Comparison of ENCODE assay signal across 8 cellular contexts in the genomic region with DNA sequence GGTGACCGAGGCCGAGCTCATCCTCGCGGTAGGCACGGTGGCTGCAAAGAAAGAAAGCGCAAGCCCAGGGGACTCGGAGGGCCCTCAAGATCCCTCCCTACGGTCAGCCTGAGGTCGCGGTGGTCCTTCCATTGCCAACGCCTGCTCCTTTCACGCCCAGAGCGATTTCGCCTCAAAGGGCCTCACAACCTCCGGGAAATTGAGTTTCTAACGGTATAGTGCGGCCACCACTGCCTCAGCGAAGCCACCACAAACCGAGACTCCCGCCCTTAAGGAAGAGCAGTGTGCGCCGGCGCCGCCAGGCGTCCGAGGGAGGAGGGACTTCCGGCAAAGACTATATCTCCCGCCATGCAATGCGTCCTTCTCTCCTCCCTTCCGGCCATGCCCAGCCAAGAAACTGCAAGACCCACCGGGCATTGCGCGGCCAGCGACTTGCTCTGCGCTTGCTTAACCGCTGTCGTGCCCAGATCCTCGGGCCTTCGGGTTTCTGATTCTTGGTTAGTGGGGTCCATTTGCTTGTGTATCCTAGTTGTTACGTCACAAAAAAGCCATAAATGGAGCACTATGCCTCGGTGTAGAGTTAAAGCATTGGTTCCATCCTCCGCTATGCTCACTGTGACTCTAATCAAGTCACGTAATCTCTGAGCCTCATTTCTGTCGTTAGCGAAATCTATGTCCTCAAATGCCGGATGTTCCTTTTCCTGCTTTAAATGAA. TPM values are rescaled to one million over a fixed set of nuclear protein-coding genes. Genes with fewer than 3 reads are reported as not detected.
DNase-seq lines count a peak whose midpoint lies in the region; ATAC-seq and TF ChIP-seq lines count a peak whose summit lies in the region.

A gene with protein sequence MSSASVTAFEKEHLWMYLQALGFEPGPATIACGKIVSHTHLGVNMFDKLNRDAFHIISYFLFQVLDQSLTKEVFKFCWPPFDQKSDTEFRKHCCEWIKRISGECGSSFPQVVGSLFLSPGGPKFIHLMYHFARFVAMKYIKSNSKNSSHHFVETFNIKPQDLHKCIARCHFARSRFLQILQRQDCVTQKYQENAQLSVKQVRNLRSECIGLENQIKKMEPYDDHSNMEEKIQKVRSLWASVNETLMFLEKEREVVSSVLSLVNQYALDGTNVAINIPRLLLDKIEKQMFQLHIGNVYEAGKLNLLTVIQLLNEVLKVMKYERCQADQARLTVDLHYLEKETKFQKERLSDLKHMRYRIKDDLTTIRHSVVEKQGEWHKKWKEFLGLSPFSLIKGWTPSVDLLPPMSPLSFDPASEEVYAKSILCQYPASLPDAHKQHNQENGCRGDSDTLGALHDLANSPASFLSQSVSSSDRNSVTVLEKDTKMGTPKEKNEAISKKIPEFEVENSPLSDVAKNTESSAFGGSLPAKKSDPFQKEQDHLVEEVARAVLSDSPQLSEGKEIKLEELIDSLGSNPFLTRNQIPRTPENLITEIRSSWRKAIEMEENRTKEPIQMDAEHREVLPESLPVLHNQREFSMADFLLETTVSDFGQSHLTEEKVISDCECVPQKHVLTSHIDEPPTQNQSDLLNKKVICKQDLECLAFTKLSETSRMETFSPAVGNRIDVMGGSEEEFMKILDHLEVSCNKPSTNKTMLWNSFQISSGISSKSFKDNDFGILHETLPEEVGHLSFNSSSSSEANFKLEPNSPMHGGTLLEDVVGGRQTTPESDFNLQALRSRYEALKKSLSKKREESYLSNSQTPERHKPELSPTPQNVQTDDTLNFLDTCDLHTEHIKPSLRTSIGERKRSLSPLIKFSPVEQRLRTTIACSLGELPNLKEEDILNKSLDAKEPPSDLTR (minus strand): TSS at position 274 of the 715 bp plus-strand sequence. CDS start 253 bp downstream, at position 21.

- H3K36me3 Mint-ChIP-seq in T-helper 2 cell treated with Interferon-gamma antibody and Interleukin-4, amounts not matched to agents 5 μg/mL and 100 μg/mL, for 36 hours (ENCODE audit: low read depth): peaks cover 17% of the 10 kb centered on the region

- WGBS in psoas muscle, 3 donors: 7 to 9% (median 9%) methylated on average over 44 to 46 of the region's 46 CpGs

- TF ChIP-seq POLR2A in uterus (IDR thresholded peaks at IDR 0.05): peak; percentile 67 to 69

- no peaks in the 10 kb centered on the region for H3K27me3 Mint-ChIP-seq in T-helper 2 cell treated with Interferon-gamma antibody and Interleukin-4, amounts not matched to agents 5 μg/mL and 100 μg/mL, for 36 hours (ENCODE audit: low read depth)

- peak within 1 kb of the TSS; percentile 93 for H3K4me3 Mint-ChIP-seq in T-helper 2 cell treated with Interferon-gamma antibody and Interleukin-4, amounts not matched to agents 5 μg/mL and 100 μg/mL, for 36 hours

- H3K9me3 ChIP-seq in ascending aorta (no peaks in the 10 kb centered on the region), right atrium auricular region (no peaks in the 10 kb centered on the region), psoas muscle (no peaks in the 10 kb centered on the region), uterus (no peaks in the 10 kb centered on the region)

- DNase-seq in NCI-H1930 (lab: John Stamatoyannopoulos, UW): peak; percentile 96 to 98
- DNase-seq in T-helper 2 cell treated with Interferon-gamma antibody and Interleukin-4, amounts not matched to agents 5 μg/mL and 100 μg/mL, for 36 hours (ENCODE audit: low spot score): peak; percentile 94
- DNase-seq in ascending aorta (ENCODE audit: low spot score in 2 of 2): peak; percentile 83 to 99
- peak; percentile 98 for DNase-seq in right atrium auricular region (ENCODE audit: low spot score)
- peak; percentile 97 to 99 for DNase-seq in psoas muscle
- DNase-seq in uterus: peak; percentile 96 to 98

- peak within 1 kb of the TSS; percentile 67 to 74 for H3K4me3 ChIP-seq in ascending aorta
- H3K4me3 ChIP-seq in right atrium auricular region: peak within 1 kb of the TSS; percentile 69 to 76
- H3K4me3 ChIP-seq in psoas muscle: peak within 1 kb of the TSS; percentile 88
- H3K4me3 ChIP-seq in uterus: peak within 1 kb of the TSS; percentile 69 to 83

- H3K27ac ChIP-seq in ascending aorta (peak within 1 kb of the TSS; percentile 85 to 87), right atrium auricular region (peak within 1 kb of the TSS; percentile 82 to 85), psoas muscle (peak within 1 kb of the TSS; percentile 93), uterus (peak within 1 kb of the TSS; percentile 90 to 91)

- H3K27me3 ChIP-seq in ascending aorta (no peaks in the 10 kb centered on the region), right atrium auricular region (no peaks in the 10 kb centered on the region), psoas muscle (ENCODE audit: insufficient read depth in 3 of 3, low read length in 2 of 3) (no peaks in the 10 kb centered on the region), uterus (no peaks in the 10 kb centered on the region)

- H3K4me1 ChIP-seq in ascending aorta (peaks cover 10 to 11% of the 10 kb centered on the region in 2 donors), right atrium auricular region (peaks cover 0 to 14% of the 10 kb centered on the region in 2 donors), psoas muscle (peaks cover 13% of the 10 kb centered on the region), uterus (no peaks in the 10 kb centered on the region)

- no peaks in the 10 kb centered on the region for H3K9me3 Mint-ChIP-seq in T-helper 2 cell treated with Interferon-gamma antibody and Interleukin-4, amounts not matched to agents 5 μg/mL and 100 μg/mL, for 36 hours

- H3K4me1 Mint-ChIP-seq in T-helper 2 cell treated with Interferon-gamma antibody and Interleukin-4, amounts not matched to agents 5 μg/mL and 100 μg/mL, for 36 hours (ENCODE audit: low read depth): peaks cover 20% of the 10 kb centered on the region

- intact Hi-C loops in ascending aorta (cut with DNase I): loop anchor here (1.0 to 10.0 kb wide), 6 partner anchors 27 to 355 kb away; a partner anchor contains a TSS
- intact Hi-C loops in psoas muscle (cut with DNase I): loop anchor here in 1 of 2 donors (5.0 kb wide), 2 partner anchors 55 to 130 kb away; a partner anchor contains a TSS
- intact Hi-C loops in uterus (cut with DNase I; ENCODE audit: low total_unique reads): no loop called here

- peak within 1 kb of the TSS; percentile 88 for H3K27ac Mint-ChIP-seq in T-helper 2 cell treated with Interferon-gamma antibody and Interleukin-4, amounts not matched to agents 5 μg/mL and 100 μg/mL, for 36 hours

- peak in 2 of 3 experiments; percentile 41 to 69 for TF ChIP-seq CTCF in ascending aorta (IDR thresholded peaks at IDR 0.05)
- peak in 1 of 2 donors; percentile 52 for TF ChIP-seq CTCF in right atrium auricular region (IDR thresholded peaks at IDR 0.05)
- peak; percentile 59 for TF ChIP-seq CTCF in psoas muscle (IDR thresholded peaks at IDR 0.05)
- TF ChIP-seq CTCF in uterus (IDR thresholded peaks at IDR 0.05): peak; percentile 42 to 83 (median 57)

- ATAC-seq in GM18502 (IDR thresholded peaks at IDR 0.05; ENCODE audit: poor library complexity, unreplicated experiment): peak; percentile 98
- ATAC-seq in HG02970 (IDR thresholded peaks at IDR 0.05; ENCODE audit: low FRiP score, unreplicated experiment): peak; percentile 97
- ATAC-seq in psoas muscle: peak; percentile 90 to 99 (median 92)

- H3K36me3 ChIP-seq in ascending aorta: no peaks in the 10 kb centered on the region
- no peaks in the 10 kb centered on the region for H3K36me3 ChIP-seq in right atrium auricular region
- peaks cover 0 to 9% of the 10 kb centered on the region in 2 donors for H3K36me3 ChIP-seq in psoas muscle (ENCODE audit: insufficient read depth in 1 of 2, low read depth in 1 of 2)
- no peaks in the 10 kb centered on the region for H3K36me3 ChIP-seq in uterus

RNA-seq across cellular contexts. Expression of the gene that starts here (rescaled TPM):
- 3.4 TPM for total RNA-seq in ascending aorta
- 1 to 10 TPM; 4.8 to 7.0 TPM for total RNA-seq in right atrium auricular region
- total RNA-seq in psoas muscle: 10 to 100 TPM in 1 of 4 donors, 1 to 10 TPM in 3; 3.3 to 10.9 (median 4.1) TPM
- polyA plus RNA-seq in psoas muscle: 1 to 10 TPM; 2.4 to 7.6 (median 5.6) TPM
- 10 to 100 TPM in 3 of 4 donors, 1 to 10 TPM in 1; 1.5 to 26.0 (median 14.4) TPM for total RNA-seq in uterus

Comparison
In these comparisons a context has a peak if more than half of its experiments do, and no peak if none do; other contexts are left out.
1. Peak in every context shown above with its lines: DNase-seq, ATAC-seq, H3K4me3 ChIP-seq and H3K27ac ChIP-seq.